In the genomic region with DNA sequence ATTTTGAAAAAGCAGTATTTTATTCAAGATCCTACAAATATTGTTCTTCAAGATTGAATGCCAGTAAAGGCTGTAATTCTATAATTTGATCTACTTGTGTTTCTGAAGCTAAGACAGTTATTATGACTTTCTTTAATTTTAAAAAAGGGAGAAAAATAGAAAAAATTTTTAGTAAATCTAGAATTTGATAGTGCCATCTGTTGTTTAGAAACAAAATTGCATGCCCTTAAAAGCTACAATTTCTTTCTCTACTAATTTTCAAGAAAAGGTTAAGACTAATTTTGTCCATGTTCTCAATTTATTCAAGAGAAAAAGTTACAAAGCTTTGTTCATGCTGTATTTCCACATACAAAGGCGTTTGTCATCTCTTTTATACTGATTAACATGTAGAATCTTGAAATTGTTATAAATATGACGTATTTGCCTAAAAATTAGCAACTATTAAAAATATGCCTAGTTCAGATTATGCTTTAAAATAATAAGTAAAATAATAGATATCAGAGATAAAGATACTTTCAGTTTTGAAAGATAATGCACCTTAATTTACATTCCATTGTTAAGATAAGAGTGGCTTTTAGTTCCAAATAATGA, we compare ENCODE assay signal across 2 cellular contexts.
TF ChIP-seq lines count a peak whose summit lies in the region.

No MANE protein-coding gene starts in this region.

TF ChIP-seq in HCT116, 20 proteins besides CTCF, POLR2A, EP300 and RAD21 (continued from another document):
- TF ChIP-seq ZBTB33 (IDR thresholded peaks at IDR 0.05; ENCODE audit: extremely low read depth, insufficient replicate concordance, low read length), result no peak
- no peak for TF ChIP-seq REST (IDR thresholded peaks at IDR 0.05; ENCODE audit: low read depth)
- TF ChIP-seq SP1 (IDR thresholded peaks at IDR 0.05; ENCODE audit: low read depth), result no peak
- no peak for TF ChIP-seq ZNF274 (IDR thresholded peaks at IDR 0.05; ENCODE audit: low read depth, low read length)
- TF ChIP-seq ELF1 (IDR thresholded peaks at IDR 0.05; ENCODE audit: borderline replicate concordance, low read depth), result no peak
- no peak for TF ChIP-seq EGR1 (IDR thresholded peaks at IDR 0.05; ENCODE audit: low read depth)
- no peak for TF ChIP-seq CEBPB (IDR thresholded peaks at IDR 0.05; ENCODE audit: low read depth)
- TF ChIP-seq POLR2AphosphoS5 (IDR thresholded peaks at IDR 0.05; ENCODE audit: low read depth, low read length), result no peak

TF ChIP-seq in liver, 16 proteins besides CTCF, POLR2A, EP300 and RAD21 (continued from another document):
- TF ChIP-seq ZBTB33 (IDR thresholded peaks at IDR 0.05) (no peak), TAF1 (conservative IDR thresholded peaks at IDR 0.05) (no peak), FOXA2 (IDR thresholded peaks at IDR 0.05) (no peak), JUND (IDR thresholded peaks at IDR 0.05) (no peak), HNF4G (IDR thresholded peaks at IDR 0.05) (no peak), GABPA (IDR thresholded peaks at IDR 0.05 in 1 of 2, conservative IDR thresholded peaks at IDR 0.05 in 1 of 2) (no peak), NR2F2 (IDR thresholded peaks at IDR 0.05) (no peak)
- TF ChIP-seq, protein P1, sequence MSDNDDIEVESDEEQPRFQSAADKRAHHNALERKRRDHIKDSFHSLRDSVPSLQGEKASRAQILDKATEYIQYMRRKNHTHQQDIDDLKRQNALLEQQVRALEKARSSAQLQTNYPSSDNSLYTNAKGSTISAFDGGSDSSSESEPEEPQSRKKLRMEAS (IDR thresholded peaks at IDR 0.05), result no peak
